Comparison of ENCODE assay signal across 13 cellular contexts in the genomic region with DNA sequence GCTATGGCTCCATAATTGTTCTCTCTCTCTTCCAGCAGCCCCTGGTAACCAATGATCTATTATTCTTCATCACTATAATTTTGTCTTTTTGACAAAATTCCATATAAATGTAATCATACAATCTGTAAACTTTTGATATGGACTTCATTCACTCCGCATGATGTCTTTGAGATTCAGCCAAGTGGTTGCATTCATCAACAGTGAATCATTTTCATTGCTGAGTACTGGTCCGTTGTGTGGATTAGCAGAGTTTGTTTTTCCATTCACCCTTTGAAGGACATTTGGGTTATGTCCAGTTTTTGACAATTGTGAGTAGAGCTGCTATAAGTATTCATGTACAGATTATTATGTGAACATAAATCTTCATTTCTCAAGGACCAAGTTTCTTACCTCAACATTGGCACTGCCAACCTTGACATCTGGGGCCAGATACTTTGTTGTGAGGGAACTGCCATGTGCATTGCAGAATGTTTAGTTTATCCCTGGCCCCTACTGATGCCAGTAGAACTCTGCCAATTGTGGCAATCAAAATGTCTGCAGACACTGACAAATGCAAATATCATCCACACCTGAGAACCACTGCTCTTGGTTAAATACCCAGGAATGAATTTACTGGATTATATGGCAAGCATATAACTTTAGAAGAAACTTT. TPM values are rescaled to one million over a fixed set of nuclear protein-coding genes. Genes with fewer than 3 reads are reported as not detected.
DNase-seq lines count a peak whose midpoint lies in the region; ATAC-seq and TF ChIP-seq lines count a peak whose summit lies in the region.
"Had no signal": no experiment of that assay in that cellular context is flagged by ENCODE, and none has a peak within 500 bp of the region (broad histone marks: within the 10 kb centered on the region; RNA-seq: fewer than 3 reads in every experiment).

No MANE protein-coding gene starts in this region.

- H3K9me3 ChIP-seq in MG63 = peaks cover 11% of the 10 kb centered on the region

- H3K4me3 Mint-ChIP-seq in activated CD8-positive, alpha-beta T cell treated with anti-CD3 and anti-CD28 coated beads for 36 hours = no peak overlapping the region
- H3K4me3 Mint-ChIP-seq in T-cell = no peak overlapping the region
- H3K4me3 Mint-ChIP-seq: brain; stimulated activated naive CD8-positive, alpha-beta T cell treated with anti-CD3 and anti-CD28 coated beads, Interleukin-15, Interleukin-2, amounts not matched to agents 100 ng/mL and 50 ng/mL, for 24 hours had no signal

- no peak overlapping the region for H3K27ac Mint-ChIP-seq in activated CD8-positive, alpha-beta T cell treated with anti-CD3 and anti-CD28 coated beads for 36 hours
- no peak overlapping the region for H3K27ac Mint-ChIP-seq in T-cell
- H3K27ac Mint-ChIP-seq: stimulated activated naive CD8-positive, alpha-beta T cell treated with anti-CD3 and anti-CD28 coated beads, Interleukin-15, Interleukin-2, amounts not matched to agents 100 ng/mL and 50 ng/mL, for 24 hours had no signal

- peaks cover 17% of the 10 kb centered on the region for H3K9me3 Mint-ChIP-seq in activated CD8-positive, alpha-beta T cell treated with anti-CD3 and anti-CD28 coated beads for 36 hours
- H3K9me3 Mint-ChIP-seq in T-cell = peaks cover 10 to 28% (median 21%) of the 10 kb centered on the region in 3 donors

- no peak for ATAC-seq in activated CD8-positive, alpha-beta T cell treated with anti-CD3 and anti-CD28 coated beads for 36 hours
- no peak for ATAC-seq in T-cell (replicated peaks in 1 of 4)

- POLR2A ChIA-PET in activated CD8-positive, alpha-beta T cell treated with anti-CD3 and anti-CD28 coated beads for 36 hours (lab: Charles Lee) = no interaction called here
- POLR2A ChIA-PET in T-cell (lab: Charles Lee) = no interaction called here

- DNase-seq in AG20443 (ENCODE audit: low spot score) = peak; percentile 52
- peak; percentile 85 for DNase-seq in MG63
- no peak for DNase-seq in coronary artery (ENCODE audit: low spot score)
- peak; percentile 75 for DNase-seq in myocyte (ENCODE audit: low read depth)
- no peak for DNase-seq in activated CD8-positive, alpha-beta T cell treated with anti-CD3 and anti-CD28 coated beads for 36 hours
- no peak for DNase-seq in activated T-cell treated with anti-CD3 and anti-CD28 coated beads, Interleukin-2, amount 50 U/mL, for 1 hour
- no peak for DNase-seq in NCI-H1105 treated with DMSO at 0.1 percent for 48 hours (lab: John Stamatoyannopoulos, UW)
- DNase-seq in T-cell = no peak
- DNase-seq: activated CD4-positive, alpha-beta T cell treated with anti-CD3 and anti-CD28 coated beads, Interleukin-2, amount 50 U/mL, for 48 hours had no signal

- no peaks in the 10 kb centered on the region for H3K36me3 Mint-ChIP-seq in activated CD8-positive, alpha-beta T cell treated with anti-CD3 and anti-CD28 coated beads for 36 hours (ENCODE audit: low read depth)
- no peaks in the 10 kb centered on the region for H3K36me3 Mint-ChIP-seq in T-cell
- H3K36me3 Mint-ChIP-seq: brain had no signal

- peaks cover 2% of the 10 kb centered on the region for H3K27me3 Mint-ChIP-seq in activated CD8-positive, alpha-beta T cell treated with anti-CD3 and anti-CD28 coated beads for 36 hours
- peaks cover 0 to 5% of the 10 kb centered on the region in 2 donors for H3K27me3 Mint-ChIP-seq in T-cell
- H3K27me3 Mint-ChIP-seq: brain had no signal

- no peaks in the 10 kb centered on the region for H3K4me1 Mint-ChIP-seq in activated CD8-positive, alpha-beta T cell treated with anti-CD3 and anti-CD28 coated beads for 36 hours (ENCODE audit: low read depth)
- H3K4me1 Mint-ChIP-seq in T-cell = no peaks in the 10 kb centered on the region

- H3K4me3 ChIP-seq in MG63 = no peak overlapping the region
- no peak overlapping the region for H3K4me3 ChIP-seq in coronary artery
- H3K4me3 ChIP-seq: skin epidermis had no signal

- H3K36me3 ChIP-seq in MG63 = no peaks in the 10 kb centered on the region

- peak overlapping the region; percentile 28 to 60 for H3K27ac ChIP-seq in coronary artery
- H3K27ac ChIP-seq: KMS-11 had no signal

- CTCF ChIA-PET in activated CD8-positive, alpha-beta T cell treated with anti-CD3 and anti-CD28 coated beads for 36 hours (lab: Charles Lee) = no interaction called here
- CTCF ChIA-PET in T-cell (lab: Charles Lee) = no interaction called here

- intact Hi-C loops in activated CD8-positive, alpha-beta T cell treated with anti-CD3 and anti-CD28 coated beads for 36 hours (cut with micrococcal nuclease) = no loop called here

- TF ChIP-seq CTCF in coronary artery (IDR thresholded peaks at IDR 0.05) = no peak
- no peak for TF ChIP-seq CTCF in activated CD8-positive, alpha-beta T cell treated with anti-CD3 and anti-CD28 coated beads for 36 hours (IDR thresholded peaks at IDR 0.05)

- H3K27me3 ChIP-seq in MG63 = 0 out of 2 replicates have a peak, but pooled peaks cover under 1% of the 10 kb centered on the region

RNA-seq across cellular contexts. Expression of gene BCL2L11, which starts 48.4 kb away (rescaled TPM):
- 1.1 and 1.8 TPM in 2 replicates for total RNA-seq in MG63 (2014; rRNA removed; shearing (Covaris generic); ENCODE audit: low replicate concordance)
- total RNA-seq in myocyte = 23.5 and 36.2 TPM in 2 replicates
- polyA plus RNA-seq in myocyte (2012) = 23.2 TPM
- 10 to 100 TPM; 19.8 to 22.6 TPM for total RNA-seq in activated CD8-positive, alpha-beta T cell treated with anti-CD3 and anti-CD28 coated beads for 36 hours
- total RNA-seq in T-cell = 10 to 100 TPM; 24.1 to 47.0 (median 34.6) TPM

Comparison
In these comparisons a context has a peak if more than half of its experiments do, and no peak if none do; other contexts are left out.
1. DNase-seq: peak in AG20443 (single experiment), MG63 (single experiment) and myocyte (single experiment); none in coronary artery (single experiment), activated CD8-positive, alpha-beta T cell treated with anti-CD3 and anti-CD28 coated beads for 36 hours (single experiment), activated T-cell treated with anti-CD3 and anti-CD28 coated beads, Interleukin-2, amount 50 U/mL, for 1 hour (single experiment), NCI-H1105 treated with DMSO at 0.1 percent for 48 hours (single experiment) and T-cell (0 of 34).